Comparison of ENCODE assay signal across 32 cellular contexts in the genomic region with DNA sequence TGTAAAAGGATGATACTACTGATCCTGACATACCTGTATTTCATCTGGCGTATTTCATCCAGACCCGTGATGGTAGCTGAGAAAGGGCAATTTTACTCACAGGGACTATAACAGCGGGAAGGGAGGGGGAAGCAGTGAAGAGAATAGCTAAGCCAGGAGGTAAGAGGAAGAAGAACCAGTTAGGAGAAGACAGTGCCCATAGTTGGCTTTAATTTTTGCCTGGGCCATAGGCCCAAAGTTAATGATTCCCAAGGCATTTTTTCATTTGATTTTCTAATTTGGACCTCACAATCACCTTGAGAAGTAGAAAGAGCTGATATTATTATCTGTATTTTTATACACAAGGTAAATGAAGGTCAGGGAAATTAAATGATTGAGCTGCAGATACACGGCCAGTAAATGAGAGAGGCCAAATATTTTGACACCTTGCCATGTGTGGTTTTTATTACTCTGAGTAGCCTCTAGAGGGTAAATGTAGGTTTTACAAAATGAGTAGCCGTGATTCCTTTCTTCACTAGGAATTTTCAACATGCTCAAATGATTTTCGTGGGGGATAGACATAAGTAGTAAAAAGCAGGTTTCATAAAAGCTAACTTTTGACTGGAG.
"Had no signal": no experiment of that assay in that cellular context is flagged by ENCODE, and none has a peak within 500 bp of the region (broad histone marks: within the 10 kb centered on the region; RNA-seq: fewer than 3 reads in every experiment).

No MANE protein-coding gene starts in this region.

- H3K4me3 Mint-ChIP-seq: immature natural killer cell; mesothelial cell of epicardium; naive B cell; natural killer cell; nephron progenitor cell; neural progenitor cell; stimulated activated memory B cell treated with anti-CD40 and anti-IgM and Interleukin-4, amounts not matched to agents 10 μg/mL and 1 μg/mL and 100 μg/mL, for 72 hours; stimulated activated naive CD8-positive, alpha-beta T cell treated with anti-CD3 and anti-CD28 coated beads, Interleukin-15, amount 100 ng/mL, for 72 hours had no signal

- H3K4me3 ChIP-seq: left lung, lower lobe of right lung, neural progenitor cell, right atrium auricular region, right lobe of liver, smooth muscle cell, testis, thyroid gland, transverse colon, upper lobe of left lung had no signal

- DNase-seq: hypothalamus; immature natural killer cell; kidney; left colon; left lung; lower lobe of right lung; mammary epithelial cell; mesenchymal stem cell; naive B cell; natural killer cell; nephron progenitor cell; occipital lobe; right lobe of liver; stimulated activated CD4-positive, alpha-beta T cell treated with anti-CD3 and anti-CD28 coated beads, Interleukin-1b, Interleukin-23, amount 100 ng/mL, for 48 hours; stimulated activated CD4-positive, alpha-beta T cell treated with anti-CD3 and anti-CD28 coated beads, Interleukin-2, amount 100 ng/mL, for 48 hours; stimulated activated CD4-positive, alpha-beta T cell treated with anti-CD3 and anti-CD28 coated beads, Interleukin-4, amount 100 ng/mL, for 4 hours; stimulated activated CD8-positive, alpha-beta memory T cell treated with anti-CD3 and anti-CD28 coated beads, Interleukin-4, amount 100 ng/mL, for 48 hours; stimulated activated naive CD4-positive, alpha-beta T cell treated with Interleukin-2 at 50 U/mL for 16 hours; stimulated activated naive CD8-positive, alpha-beta T cell treated with anti-CD3 and anti-CD28 coated beads, Interleukin-15, amount 100 ng/mL, for 72 hours; substantia nigra; testis; thyroid gland; transverse colon; upper lobe of left lung had no signal

- H3K27ac ChIP-seq: left lung, lower lobe of right lung, neural progenitor cell, neutrophil, right atrium auricular region, right lobe of liver, testis, thyroid gland, transverse colon, upper lobe of left lung had no signal

- H3K9me3 ChIP-seq: left lung, lower lobe of right lung, neutrophil, right atrium auricular region, right lobe of liver, testis, thyroid gland, transverse colon, upper lobe of left lung had no signal

- H3K27me3 Mint-ChIP-seq: naive B cell; stimulated activated memory B cell treated with anti-CD40 and anti-IgM and Interleukin-4, amounts not matched to agents 10 μg/mL and 1 μg/mL and 100 μg/mL, for 72 hours had no signal

- H3K36me3 ChIP-seq: left lung, lower lobe of right lung, neural progenitor cell, neutrophil, right atrium auricular region, right lobe of liver, thyroid gland, transverse colon, upper lobe of left lung had no signal

- H3K9me3 Mint-ChIP-seq: immature natural killer cell; mesothelial cell of epicardium; naive B cell; natural killer cell; nephron progenitor cell; neural progenitor cell; stimulated activated memory B cell treated with anti-CD40 and anti-IgM and Interleukin-4, amounts not matched to agents 10 μg/mL and 1 μg/mL and 100 μg/mL, for 72 hours; stimulated activated naive CD8-positive, alpha-beta T cell treated with anti-CD3 and anti-CD28 coated beads, Interleukin-15, amount 100 ng/mL, for 72 hours had no signal

- H3K9ac ChIP-seq: neural progenitor cell had no signal

- H3K4me1 ChIP-seq: left lung, lower lobe of right lung, neural progenitor cell, right atrium auricular region, right lobe of liver, testis, thyroid gland, transverse colon, upper lobe of left lung had no signal

- FAIRE-seq: islet of Langerhans, kidney had no signal

- ATAC-seq: left colon; left lung; lower lobe of right lung; natural killer cell; right lobe of liver; stimulated activated memory B cell treated with anti-CD40 and anti-IgM and Interleukin-4, amounts not matched to agents 10 μg/mL and 1 μg/mL and 100 μg/mL, for 72 hours; stimulated activated naive CD8-positive, alpha-beta T cell treated with anti-CD3 and anti-CD28 coated beads, Interleukin-15, amount 100 ng/mL, for 72 hours had no signal

- H3K27me3 ChIP-seq: left lung, neural progenitor cell, right atrium auricular region, right lobe of liver, testis, thyroid gland, transverse colon, upper lobe of left lung had no signal

- H3K36me3 Mint-ChIP-seq: immature natural killer cell; mesothelial cell of epicardium; naive B cell; natural killer cell; neural progenitor cell; stimulated activated memory B cell treated with anti-CD40 and anti-IgM and Interleukin-4, amounts not matched to agents 10 μg/mL and 1 μg/mL and 100 μg/mL, for 72 hours had no signal

- H3K27ac Mint-ChIP-seq: immature natural killer cell; mesothelial cell of epicardium; naive B cell; natural killer cell; nephron progenitor cell; neural progenitor cell; progenitor cell of endocrine pancreas; stimulated activated memory B cell treated with anti-CD40 and anti-IgM and Interleukin-4, amounts not matched to agents 10 μg/mL and 1 μg/mL and 100 μg/mL, for 72 hours; stimulated activated naive CD8-positive, alpha-beta T cell treated with anti-CD3 and anti-CD28 coated beads, Interleukin-15, amount 100 ng/mL, for 72 hours had no signal

- H3K4me1 Mint-ChIP-seq: immature natural killer cell; mesothelial cell of epicardium; naive B cell; natural killer cell; neural progenitor cell; stimulated activated memory B cell treated with anti-CD40 and anti-IgM and Interleukin-4, amounts not matched to agents 10 μg/mL and 1 μg/mL and 100 μg/mL, for 72 hours; stimulated activated naive CD8-positive, alpha-beta T cell treated with anti-CD3 and anti-CD28 coated beads, Interleukin-15, amount 100 ng/mL, for 72 hours had no signal
